In the genomic region with DNA sequence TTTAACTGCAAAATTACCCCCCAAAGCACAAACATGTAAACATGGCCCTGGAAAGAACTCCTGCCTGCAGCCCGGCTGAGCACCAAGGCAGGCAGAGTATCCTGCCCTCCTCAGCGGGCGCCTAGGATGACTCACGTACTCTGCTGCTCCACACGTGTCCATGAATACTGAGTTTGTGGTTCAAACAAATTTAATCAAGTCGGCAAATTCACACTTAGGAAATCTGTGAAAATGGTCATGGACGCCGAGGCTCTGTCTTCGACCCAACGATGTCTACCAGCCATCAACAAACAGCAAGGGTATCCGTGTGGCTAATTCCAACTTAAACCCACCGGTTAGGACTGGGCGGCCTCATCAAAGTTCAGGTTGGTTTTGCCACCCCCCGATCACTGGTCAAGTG, we compare ENCODE assay signal across 22 cellular contexts. TPM values are rescaled to one million over a fixed set of nuclear protein-coding genes. Genes with fewer than 3 reads are reported as not detected.
A peak's percentile ranks its signal among the peaks of the same experiment; 100 is the strongest.
DNase-seq lines count a peak whose midpoint lies in the region; ATAC-seq, FAIRE-seq and TF ChIP-seq lines count a peak whose summit lies in the region.
"Had no signal": no experiment of that assay in that cellular context is flagged by ENCODE, and none has a peak within 500 bp of the region (broad histone marks: within the 10 kb centered on the region; RNA-seq: fewer than 3 reads in every experiment).

No MANE protein-coding gene starts in this region.

- POLR2A ChIA-PET in A549 (lab: Yijun Ruan, JAX) = no interaction called here

- H3K9me2 ChIP-seq in GM23248 (ENCODE audit: insufficient read depth) (no peaks in the 10 kb centered on the region), Karpas-422 (replicated peaks; ENCODE audit: insufficient read depth, low read length) (no peaks in the 10 kb centered on the region)

- H4K20me1 ChIP-seq in GM23248 (ENCODE audit: insufficient read depth) (peaks cover 4% of the 10 kb centered on the region; the same call in 1 of the 2 replicates), Karpas-422 (ENCODE audit: insufficient read depth, low read depth, low read length) (0 out of 2 replicates have a peak, but pooled peaks cover 3% of the 10 kb centered on the region)

- H3K27me3 Mint-ChIP-seq in nephron progenitor cell (ENCODE audit: low read depth, poor library complexity) = no peaks in the 10 kb centered on the region
- no peaks in the 10 kb centered on the region for H3K27me3 Mint-ChIP-seq in stimulated activated memory B cell treated with anti-CD40 and anti-IgM and Interleukin-4, amounts not matched to agents 10 μg/mL and 1 μg/mL and 100 μg/mL, for 72 hours
- H3K27me3 Mint-ChIP-seq: B cell; CD4-positive, CD25-positive, alpha-beta regulatory T cell had no signal

- H3K27ac Mint-ChIP-seq in nephron progenitor cell = peak overlapping the region; percentile 74
- no peak overlapping the region for H3K27ac Mint-ChIP-seq in stimulated activated memory B cell treated with anti-CD40 and anti-IgM and Interleukin-4, amounts not matched to agents 10 μg/mL and 1 μg/mL and 100 μg/mL, for 72 hours
- H3K27ac Mint-ChIP-seq: B cell; CD4-positive, CD25-positive, alpha-beta regulatory T cell; CD8-positive, alpha-beta T cell; HFFc6 had no signal

- TF ChIP-seq CTCF in A549 (IDR thresholded peaks at IDR 0.05) (no peak), nephron progenitor cell (IDR thresholded peaks at IDR 0.05) (no peak)

- CTCF ChIA-PET in A549 (lab: Yijun Ruan, JAX) = no interaction called here

- no peaks in the 10 kb centered on the region for H3K9me3 Mint-ChIP-seq in nephron progenitor cell
- H3K9me3 Mint-ChIP-seq in stimulated activated memory B cell treated with anti-CD40 and anti-IgM and Interleukin-4, amounts not matched to agents 10 μg/mL and 1 μg/mL and 100 μg/mL, for 72 hours = no peaks in the 10 kb centered on the region
- H3K9me3 Mint-ChIP-seq: CD8-positive, alpha-beta T cell; HFFc6 had no signal

- in situ Hi-C loops in GM23248 (cut with MboI) = no loop called here

- H3K4me2 ChIP-seq in A549 (no peak overlapping the region), GM23248 (ENCODE audit: unreplicated experiment) (no peak overlapping the region), Karpas-422 (ENCODE audit: low read depth, low read length, poor library complexity, severe bottlenecking) (no peak overlapping the region)
- H3K4me2 ChIP-seq: BLaER1 had no signal

- FAIRE-seq in A549 (lab: Jason Lieb, UNC) = no peak
- FAIRE-seq: G401.6, GM12878, GM19239, H1 had no signal

- H3K9me3 ChIP-seq in A549 = no peaks in the 10 kb centered on the region
- H3K9me3 ChIP-seq in GM23248 (ENCODE audit: low read depth) = no peaks in the 10 kb centered on the region
- no peaks in the 10 kb centered on the region for H3K9me3 ChIP-seq in Karpas-422 (ENCODE audit: low read length)
- H3K9me3 ChIP-seq: BLaER1, Caco-2, HAP-1 had no signal

- TF ChIP-seq POLR2A in A549 (IDR thresholded peaks at IDR 0.05; ENCODE audit: low read length) = no peak

- peaks cover 89% of the 10 kb centered on the region for H3K79me2 ChIP-seq in GM23248 (ENCODE audit: insufficient read depth)
- peaks cover 19% of the 10 kb centered on the region for H3K79me2 ChIP-seq in Karpas-422 (ENCODE audit: low read length)

- H3K36me3 ChIP-seq in GM23248 (ENCODE audit: low read depth) (peaks cover 58% of the 10 kb centered on the region), Karpas-422 (ENCODE audit: insufficient read depth, low read length) (peaks cover 26% of the 10 kb centered on the region)

- peaks cover 24% of the 10 kb centered on the region for H3F3A ChIP-seq in GM23248 (ENCODE audit: insufficient read depth)

- H3K4me1 Mint-ChIP-seq in nephron progenitor cell = no peaks in the 10 kb centered on the region
- H3K4me1 Mint-ChIP-seq in stimulated activated memory B cell treated with anti-CD40 and anti-IgM and Interleukin-4, amounts not matched to agents 10 μg/mL and 1 μg/mL and 100 μg/mL, for 72 hours = no peaks in the 10 kb centered on the region
- H3K4me1 Mint-ChIP-seq: B cell had no signal

- peaks cover 59% of the 10 kb centered on the region for H3K36me3 Mint-ChIP-seq in nephron progenitor cell (ENCODE audit: low read depth)
- H3K36me3 Mint-ChIP-seq in stimulated activated memory B cell treated with anti-CD40 and anti-IgM and Interleukin-4, amounts not matched to agents 10 μg/mL and 1 μg/mL and 100 μg/mL, for 72 hours = peaks cover 80% of the 10 kb centered on the region

- H3K4me3 Mint-ChIP-seq in nephron progenitor cell = no peak overlapping the region
- H3K4me3 Mint-ChIP-seq in stimulated activated memory B cell treated with anti-CD40 and anti-IgM and Interleukin-4, amounts not matched to agents 10 μg/mL and 1 μg/mL and 100 μg/mL, for 72 hours = no peak overlapping the region
- H3K4me3 Mint-ChIP-seq: B cell; CD4-positive, CD25-positive, alpha-beta regulatory T cell; CD8-positive, alpha-beta T cell; HFFc6 had no signal

- H2AFZ ChIP-seq in GM23248 (no peak overlapping the region), Karpas-422 (ENCODE audit: low read length) (no peak overlapping the region)

- H3K4me3 ChIP-seq in A549 = no peak overlapping the region
- no peak overlapping the region for H3K4me3 ChIP-seq in GM23248
- H3K4me3 ChIP-seq in Karpas-422 (ENCODE audit: low read length) = no peak overlapping the region
- H3K4me3 ChIP-seq: BLaER1, GM12878, HAP-1 had no signal

- no peaks in the 10 kb centered on the region for H3K4me1 ChIP-seq in A549
- peaks cover 9% of the 10 kb centered on the region; the same call in 1 of the 2 replicates for H3K4me1 ChIP-seq in GM23248 (ENCODE audit: insufficient read depth)
- H3K4me1 ChIP-seq in Karpas-422 (ENCODE audit: low read length) = no peaks in the 10 kb centered on the region
- H3K4me1 ChIP-seq: BLaER1, Caco-2, HAP-1 had no signal

- TF ChIP-seq RAD21 in A549 (conservative IDR thresholded peaks at IDR 0.05 in 1 of 2, IDR thresholded peaks at IDR 0.05 in 1 of 2) = no peak

- no peak for TF ChIP-seq EP300 in A549 (IDR thresholded peaks at IDR 0.05)

- DNase-seq in A549 (ENCODE audit: low read depth in 1 of 2, low spot score in 1 of 2) = no peak
- no peak for DNase-seq in GM23248
- DNase-seq in astrocyte of the hippocampus (ENCODE audit: low read depth, low spot score) = peak; percentile 15
- DNase-seq in nephron progenitor cell = no peak
- no peak for DNase-seq in Karpas-422
- DNase-seq in superior temporal gyrus (ENCODE audit: extremely low spot score) = no peak
- DNase-seq: Caco-2; CD4-positive, CD25-positive, alpha-beta regulatory T cell; CD8-positive, alpha-beta T cell; DMS153; DND-41; HFFc6 had no signal

- H3K27ac ChIP-seq in A549 (no peak overlapping the region), GM23248 (peak overlapping the region; percentile 55; the same call in 1 of the 2 replicates), Karpas-422 (ENCODE audit: low read length) (no peak overlapping the region)
- H3K27ac ChIP-seq: BLaER1, C4-2B had no signal

- no peaks in the 10 kb centered on the region for H3K27me3 ChIP-seq in GM23248 (replicated peaks; ENCODE audit: insufficient read depth)
- H3K27me3 ChIP-seq in Karpas-422 (ENCODE audit: low read length) = no peaks in the 10 kb centered on the region
- H3K27me3 ChIP-seq: BLaER1 had no signal

- ATAC-seq in A549 (no peak), GM19467 (IDR thresholded peaks at IDR 0.05; ENCODE audit: unreplicated experiment) (no peak)
- no peak for ATAC-seq in stimulated activated memory B cell treated with anti-CD40 and anti-IgM and Interleukin-4, amounts not matched to agents 10 μg/mL and 1 μg/mL and 100 μg/mL, for 72 hours
- ATAC-seq: CD8-positive, alpha-beta T cell; GM12878 had no signal

- 89% methylated on average over 14 of the region's 14 CpGs for WGBS in A549 (ENCODE audit: missing lambda C conversion rate)
- 96 to 97% methylated on average over 14 of the region's 14 CpGs for WGBS in GM23248 (ENCODE audit: low coverage in 1 of 2, low lambda C conversion rate in 2 of 2, missing lambda C conversion rate in 2 of 2), 2 experiments

- no peak overlapping the region for H3K9ac ChIP-seq in GM23248
- no peak overlapping the region for H3K9ac ChIP-seq in Karpas-422 (ENCODE audit: low read length)
- H3K9ac ChIP-seq: BLaER1 had no signal

TF ChIP-seq in A549, 52 proteins besides CTCF, POLR2A, EP300 and RAD21:
- TF ChIP-seq MAFK (IDR thresholded peaks at IDR 0.05; ENCODE audit: partially characterized antibody) (peak; percentile 64), POLR2AphosphoS2 (conservative IDR thresholded peaks at IDR 0.05; ENCODE audit: low read length) (no peak)

RNA-seq across cellular contexts. Expression of gene GOLGA3, which starts 25.5 kb away (rescaled TPM):
- polyA plus RNA-seq in A549 (2011; rRNA removed) (25.5 and 32.0 TPM in 2 replicates), A549 (2017; fragmentation: RNase III; extraction: RNeasy Plus Mini Kit Qiagen cat#74134 plus additional on column Dnase treatment) (22.1 to 23.7 TPM (median 23.0 TPM) in 3 replicates), GM23248 (2016; fragmentation: Nextera tagmentation; extraction: Ambion mirVana) (37.5 and 38.1 TPM in 2 replicates)
- 22.2 and 26.9 TPM in 2 replicates for polyA plus RNA-seq in A549 (2012; cell fraction: cytosol; rRNA removed)
- 47.3 and 49.3 TPM in 2 replicates for polyA plus RNA-seq in A549 (2012; cell fraction: nucleus; rRNA removed)
- polyA minus RNA-seq in A549 (2011; rRNA and poly(A)+ RNA removed) = 54.2 and 55.9 TPM in 2 replicates
- 80.3 and 118 TPM in 2 replicates for total RNA-seq in GM23248 (2014; rRNA removed; shearing (Covaris generic))
- total RNA-seq in Karpas-422 (2014; rRNA removed; shearing (Covaris generic); ENCODE audit: low replicate concordance) = 14.9 and 32.7 TPM in 2 replicates

RNA-seq across cellular contexts. Expression of gene ANKLE2, which starts 41.5 kb away (rescaled TPM):
- polyA plus RNA-seq in A549 (2011; rRNA removed) (103 and 132 TPM in 2 replicates), A549 (2017; fragmentation: RNase III; extraction: RNeasy Plus Mini Kit Qiagen cat#74134 plus additional on column Dnase treatment) (70.7 to 73.2 TPM (median 72.4 TPM) in 3 replicates), GM23248 (2016; fragmentation: Nextera tagmentation; extraction: Ambion mirVana) (48.3 and 49.4 TPM in 2 replicates)
- polyA plus RNA-seq in A549 (2012; cell fraction: cytosol; rRNA removed) = 81.7 and 90.0 TPM in 2 replicates
- 233 and 311 TPM in 2 replicates for polyA plus RNA-seq in A549 (2012; cell fraction: nucleus; rRNA removed)
- 348 and 431 TPM in 2 replicates for polyA minus RNA-seq in A549 (2011; rRNA and poly(A)+ RNA removed)
- 69.6 and 83.3 TPM in 2 replicates for total RNA-seq in GM23248 (2014; rRNA removed; shearing (Covaris generic))
- 42.7 and 47.9 TPM in 2 replicates for total RNA-seq in Karpas-422 (2014; rRNA removed; shearing (Covaris generic); ENCODE audit: low replicate concordance)
